ENCODE assay signal across 24 cellular contexts in the genomic region with DNA sequence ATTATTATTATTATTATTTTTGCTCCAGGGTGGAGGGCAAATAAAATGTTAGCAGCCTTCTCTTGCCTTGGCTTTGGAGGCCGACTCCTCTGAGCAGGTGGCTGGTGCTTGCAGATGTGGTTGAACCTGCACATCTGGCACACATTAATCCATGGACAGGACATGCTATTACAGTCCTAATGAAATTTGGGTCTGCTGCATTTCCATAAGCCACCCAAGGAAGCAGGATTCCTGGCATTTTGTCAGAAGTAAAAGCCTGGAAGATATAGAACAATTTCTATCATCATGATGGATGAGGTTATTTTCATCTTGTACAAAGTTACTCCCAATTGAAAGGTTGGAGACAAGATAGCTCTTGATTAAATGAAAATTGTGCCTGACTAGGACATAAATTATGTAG.
"Had no signal": no experiment of that assay in that cellular context is flagged by ENCODE, and none has a peak within 500 bp of the region (broad histone marks: within the 10 kb centered on the region; RNA-seq: fewer than 3 reads in every experiment).

No MANE protein-coding gene starts in this region.

- H2AFZ ChIP-seq: hepatocyte had no signal

- ATAC-seq: effector memory CD8-positive, alpha-beta T cell; esophagus mucosa; foreskin keratinocyte; gastrocnemius medialis; gastroesophageal sphincter; heart left ventricle; heart right ventricle had no signal

- DNase-seq: colonic mucosa; cortex of kidney; dermis blood vessel endothelial cell; dorsolateral prefrontal cortex; effector CD4-positive, alpha-beta T cell; effector CD8-positive, alpha-beta T cell; effector memory CD4-positive, alpha-beta T cell; effector memory CD8-positive, alpha-beta T cell; endodermal cell; erythroblast; esophagus squamous epithelium; foreskin fibroblast; foreskin keratinocyte; foreskin melanocyte; gastrocnemius medialis; glutamatergic neuron; head of caudate nucleus; heart left ventricle; heart right ventricle had no signal

- H3K4me2 ChIP-seq: hepatocyte had no signal

- H3K27ac ChIP-seq: colonic mucosa, coronary artery, dorsolateral prefrontal cortex, epithelial cell of prostate, esophagus squamous epithelium, foreskin keratinocyte, gastrocnemius medialis, gastroesophageal sphincter, heart left ventricle, heart right ventricle, hepatocyte had no signal

- H3K36me3 ChIP-seq: colonic mucosa, esophagus squamous epithelium, gastrocnemius medialis, gastroesophageal sphincter, heart left ventricle, heart right ventricle had no signal

- H3K9me3 ChIP-seq: colonic mucosa, esophagus squamous epithelium, gastrocnemius medialis, heart left ventricle, heart right ventricle had no signal

- H3K79me2 ChIP-seq: hepatocyte had no signal

- H3K27me3 ChIP-seq: colonic mucosa, esophagus squamous epithelium, foreskin keratinocyte, gastrocnemius medialis, gastroesophageal sphincter, heart left ventricle, heart right ventricle, hepatocyte had no signal

- H3K4me1 ChIP-seq: colonic mucosa, esophagus squamous epithelium, foreskin keratinocyte, gastroesophageal sphincter had no signal

- H3K4me3 ChIP-seq: colonic mucosa, coronary artery, dorsolateral prefrontal cortex, esophagus squamous epithelium, gastrocnemius medialis, gastroesophageal sphincter, heart left ventricle, heart right ventricle, hepatocyte had no signal
